8 cellular contexts compared by ENCODE assay signal in the genomic region with DNA sequence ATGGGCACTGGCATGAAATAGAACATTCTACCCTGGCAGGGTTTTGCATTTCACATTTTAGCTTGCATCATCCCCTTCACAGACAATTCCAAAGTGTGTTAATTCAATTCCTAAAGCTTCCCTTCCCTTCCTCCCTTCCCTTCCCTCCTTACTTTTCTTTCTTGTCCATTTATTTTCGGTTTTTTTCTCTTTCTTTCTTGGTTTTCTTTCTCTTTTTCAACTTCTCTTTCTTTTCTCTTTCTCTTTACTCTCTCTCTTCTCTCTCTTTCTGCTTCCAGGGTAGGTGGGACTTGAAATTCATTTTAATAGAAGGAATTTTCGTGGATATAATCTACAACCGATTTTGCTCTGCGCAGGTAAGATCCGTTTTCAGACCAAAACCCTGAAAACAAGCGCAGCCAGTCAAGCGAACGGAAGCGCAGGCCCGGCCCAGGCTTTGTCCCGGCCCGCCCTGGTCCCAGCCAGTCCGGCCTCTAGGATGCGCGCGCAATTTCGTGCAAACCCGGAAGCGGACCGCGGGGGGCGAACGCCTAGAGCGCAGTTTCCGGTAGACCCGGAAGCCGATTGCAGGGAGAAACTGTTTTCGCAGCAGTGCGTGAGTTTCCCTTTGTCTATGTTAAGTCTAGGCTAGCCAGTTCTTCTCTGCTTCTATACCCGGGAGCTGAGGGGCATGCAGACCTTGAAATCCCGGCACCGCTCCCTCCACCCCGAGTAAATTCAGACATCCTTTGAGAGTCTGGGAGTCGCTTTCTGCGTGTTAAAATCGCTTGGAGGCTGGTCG. TPM values are rescaled to one million over a fixed set of nuclear protein-coding genes. Genes with fewer than 3 reads are reported as not detected.
DNase-seq lines count a peak whose midpoint lies in the region; TF ChIP-seq lines count a peak whose summit lies in the region.

Gene ZNF528, plus strand, starts transcription at position 540 of the 781 bp plus-strand sequence. CDS start 4,165 bp downstream, outside the sequence.

- peaks cover 69% of the 10 kb centered on the region for H3K36me3 Mint-ChIP-seq in activated naive CD4-positive, alpha-beta T cell treated with anti-CD3 and anti-CD28 coated beads for 36 hours (ENCODE audit: low read depth)

- H3K4me1 Mint-ChIP-seq in activated naive CD4-positive, alpha-beta T cell treated with anti-CD3 and anti-CD28 coated beads for 36 hours (ENCODE audit: low read depth) = peaks cover 15% of the 10 kb centered on the region

- peak within 1 kb of the TSS; percentile 75 for H3K27ac Mint-ChIP-seq in activated naive CD4-positive, alpha-beta T cell treated with anti-CD3 and anti-CD28 coated beads for 36 hours

- H3K27me3 ChIP-seq in HUES48 (ENCODE audit: control insufficient read depth, insufficient read depth, low read length) = no peaks in the 10 kb centered on the region
- H3K27me3 ChIP-seq in neutrophil = no peaks in the 10 kb centered on the region
- H3K27me3 ChIP-seq in stomach smooth muscle (ENCODE audit: control insufficient read depth in 1 of 2, insufficient read depth in 2 of 2, low read length in 2 of 2) = no peaks in the 10 kb centered on the region

- peak; percentile 13 to 59 for DNase-seq in NCI-H446 (lab: John Stamatoyannopoulos, UW)
- no peak for DNase-seq in NCI-H446 treated with DMSO at 0.1 percent for 48 hours (lab: John Stamatoyannopoulos, UW)
- DNase-seq in SHP77 treated with DMSO at 0.1 percent for 48 hours (lab: John Stamatoyannopoulos, UW) = peak; percentile 36
- peak; percentile 95 for DNase-seq in activated naive CD4-positive, alpha-beta T cell treated with anti-CD3 and anti-CD28 coated beads for 36 hours
- peak; percentile 93 to 98 for DNase-seq in foreskin fibroblast

- H3K9me3 Mint-ChIP-seq in activated naive CD4-positive, alpha-beta T cell treated with anti-CD3 and anti-CD28 coated beads for 36 hours = peaks cover 42% of the 10 kb centered on the region

- H3K27me3 Mint-ChIP-seq in activated naive CD4-positive, alpha-beta T cell treated with anti-CD3 and anti-CD28 coated beads for 36 hours (ENCODE audit: low read depth) = no peaks in the 10 kb centered on the region

- peak within 1 kb of the TSS; percentile 73 for H3K4me3 ChIP-seq in HUES48 (ENCODE audit: low read depth, low read length)
- peak within 1 kb of the TSS; percentile 99 for H3K4me3 ChIP-seq in foreskin fibroblast (ENCODE audit: low read depth in 1 of 2, low read length in 2 of 2)
- H3K4me3 ChIP-seq in neutrophil (ENCODE audit: low read depth in 1 of 2, low read length in 1 of 2) = peak within 1 kb of the TSS; percentile 64 to 76
- peak within 1 kb of the TSS; percentile 97 to 98 for H3K4me3 ChIP-seq in stomach smooth muscle (ENCODE audit: low read length in 2 of 2)

- H3K9ac ChIP-seq in HUES48 (ENCODE audit: low read depth, low read length) (peak within 1 kb of the TSS; percentile 49), stomach smooth muscle (ENCODE audit: low read length in 2 of 2) (peak within 1 kb of the TSS; percentile 89 to 91)

- H3K4me3 Mint-ChIP-seq in activated naive CD4-positive, alpha-beta T cell treated with anti-CD3 and anti-CD28 coated beads for 36 hours = peak within 1 kb of the TSS; percentile 76

- TF ChIP-seq CTCF in foreskin fibroblast (IDR thresholded peaks at IDR 0.05; ENCODE audit: low read depth, low read length) (no peak), neutrophil (IDR thresholded peaks at IDR 0.05) (no peak)

- H3K9me3 ChIP-seq in HUES48 (ENCODE audit: control insufficient read depth, insufficient read depth, low read length) (peaks cover 22% of the 10 kb centered on the region), neutrophil (peaks cover 16% of the 10 kb centered on the region), stomach smooth muscle (ENCODE audit: control insufficient read depth in 2 of 2, low read length in 2 of 2) (peaks cover 3 to 8% of the 10 kb centered on the region in 2 donors)

- H3K4me1 ChIP-seq in HUES48 (ENCODE audit: control insufficient read depth, insufficient read depth, low read length) = no peaks in the 10 kb centered on the region
- H3K4me1 ChIP-seq in neutrophil (ENCODE audit: control insufficient read depth in 1 of 2, insufficient read depth in 1 of 2, low read depth in 1 of 2, low read length in 1 of 2) = peaks cover 9 to 12% of the 10 kb centered on the region in 2 experiments
- H3K4me1 ChIP-seq in stomach smooth muscle (ENCODE audit: control insufficient read depth, insufficient read depth, low read length) = peaks cover 12% of the 10 kb centered on the region

- H3K27ac ChIP-seq in HUES48 (ENCODE audit: low read depth, low read length) = no peak within 1 kb of the TSS
- H3K27ac ChIP-seq in neutrophil = peak within 1 kb of the TSS; percentile 56
- H3K27ac ChIP-seq in stomach smooth muscle (ENCODE audit: low read length) = peak within 1 kb of the TSS; percentile 55

- intact Hi-C loops in activated naive CD4-positive, alpha-beta T cell treated with anti-CD3 and anti-CD28 coated beads for 36 hours (cut with micrococcal nuclease) = loop anchor here (2.0 to 5.0 kb wide), 2 partner anchors 27 to 130 kb away; partner anchors contain the start of gene ZNF808

- H3K36me3 ChIP-seq in HUES48 (ENCODE audit: control insufficient read depth, insufficient read depth, low read length) (peaks cover 10% of the 10 kb centered on the region), neutrophil (no peaks in the 10 kb centered on the region), stomach smooth muscle (ENCODE audit: control insufficient read depth in 2 of 2, insufficient read depth in 2 of 2, low read length in 2 of 2) (peaks cover 20 to 35% of the 10 kb centered on the region in 2 donors)

- CTCF ChIA-PET in activated naive CD4-positive, alpha-beta T cell treated with anti-CD3 and anti-CD28 coated beads for 36 hours (lab: Charles Lee) = no interaction called here

RNA-seq across cellular contexts. Expression of gene ZNF528, which starts in this region (rescaled TPM):
- total RNA-seq in activated naive CD4-positive, alpha-beta T cell treated with anti-CD3 and anti-CD28 coated beads for 36 hours = 1 to 10 TPM; 2.9 to 3.7 TPM
